17 cellular contexts compared by ENCODE assay signal in genomic region chr16:6190756-6191155, GRCh38.
DNase-seq lines count a peak whose midpoint lies in the region; ATAC-seq lines count a peak whose summit lies in the region.
"Had no signal": no experiment of that assay in that cellular context is flagged by ENCODE, and none has a peak within 500 bp of the region (broad histone marks: within the 10 kb centered on the region; RNA-seq: fewer than 3 reads in every experiment).

No MANE protein-coding gene starts in this region.

- in situ Hi-C loops in ACHN (cut with HindIII; ENCODE audit: low pct_ligation_motif_present, low pct_unique_long_range_greater_than_20kb, low sequenced_read_pairs), result no loop called here

- peak; percentile 8 for DNase-seq in Ammon's horn (ENCODE audit: low spot score)
- peak; percentile 47 for DNase-seq in NCI-H1694 treated with DMSO at 0.1 percent for 48 hours (lab: John Stamatoyannopoulos, UW)
- peak; percentile 47 for DNase-seq in cerebellum (ENCODE audit: low spot score)
- DNase-seq in superior temporal gyrus (ENCODE audit: extremely low spot score), result peak; percentile 24
- DNase-seq in ACHN, result no peak
- DNase-seq: AML-193; CD4-positive, alpha-beta memory T cell; COR-L47; DMS153; DND-41; GDM1; H9 had no signal

- ATAC-seq in GM21447 (IDR thresholded peaks at IDR 0.05; ENCODE audit: unreplicated experiment) (no peak), GM18907 (IDR thresholded peaks at IDR 0.05; ENCODE audit: unreplicated experiment) (no peak)
- ATAC-seq: GM12878, GM23338, HCT116 had no signal
